ENCODE assay signal across 19 cellular contexts in the genomic region with DNA sequence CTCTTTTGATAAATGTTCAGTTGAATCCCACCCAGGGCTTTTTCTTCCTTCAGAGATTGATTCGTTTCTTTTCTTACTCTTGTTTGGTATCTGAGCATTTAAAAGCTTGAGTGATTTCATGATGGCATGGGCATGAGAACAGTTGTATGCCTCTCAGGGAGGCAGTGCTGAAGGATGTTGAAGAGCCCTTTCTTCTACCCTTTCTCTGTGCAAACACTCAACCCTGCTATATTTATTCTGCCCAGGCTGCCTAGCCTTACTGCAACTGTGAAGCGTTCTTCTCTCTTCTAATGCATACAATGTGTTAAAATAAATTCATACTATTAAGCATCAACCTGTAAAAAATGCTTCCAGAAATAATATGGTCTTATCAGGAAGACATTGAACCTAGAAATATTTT.
DNase-seq lines count a peak whose midpoint lies in the region; ATAC-seq, FAIRE-seq and TF ChIP-seq lines count a peak whose summit lies in the region.
"Had no signal": no experiment of that assay in that cellular context is flagged by ENCODE, and none has a peak within 500 bp of the region (broad histone marks: within the 10 kb centered on the region; RNA-seq: fewer than 3 reads in every experiment).

No MANE protein-coding gene starts in this region.

- no peak overlapping the region for H3K4me3 ChIP-seq in pancreas

- H3K9me3 Mint-ChIP-seq in activated T-helper 1 cell treated with anti-CD3 and anti-CD28 coated beads, Interleukin-12 subunit alpha, Interleukin-12 subunit beta, Interleukin-2, Interleukin-4 antibody, amounts not matched to agents 30 ng/mL and 10 ng/mL and 1 ng/mL, durations not matched to agents 14 hours and 24 hours and 36 hours: no peaks in the 10 kb centered on the region
- no peaks in the 10 kb centered on the region for H3K9me3 Mint-ChIP-seq in activated T-helper 2 cell treated with anti-CD3 and anti-CD28 coated beads, Interferon-gamma antibody, Interleukin-2, Interleukin-4, amounts not matched to agents 10 μg/mL and 5 μg/mL and 100 μg/mL, durations not matched to agents 14 hours and 24 hours and 36 hours

- H3K9me3 ChIP-seq in pancreas: no peaks in the 10 kb centered on the region

- peaks cover 2% of the 10 kb centered on the region for H3K27me3 Mint-ChIP-seq in activated T-helper 1 cell treated with anti-CD3 and anti-CD28 coated beads, Interleukin-12 subunit alpha, Interleukin-12 subunit beta, Interleukin-2, Interleukin-4 antibody, amounts not matched to agents 30 ng/mL and 10 ng/mL and 1 ng/mL, durations not matched to agents 14 hours and 24 hours and 36 hours (ENCODE audit: insufficient read depth)
- no peaks in the 10 kb centered on the region for H3K27me3 Mint-ChIP-seq in activated T-helper 2 cell treated with anti-CD3 and anti-CD28 coated beads, Interferon-gamma antibody, Interleukin-2, Interleukin-4, amounts not matched to agents 10 μg/mL and 5 μg/mL and 100 μg/mL, durations not matched to agents 14 hours and 24 hours and 36 hours (ENCODE audit: low read depth)

- H3K27ac Mint-ChIP-seq in activated T-helper 1 cell treated with anti-CD3 and anti-CD28 coated beads, Interleukin-12 subunit alpha, Interleukin-12 subunit beta, Interleukin-2, Interleukin-4 antibody, amounts not matched to agents 30 ng/mL and 10 ng/mL and 1 ng/mL, durations not matched to agents 14 hours and 24 hours and 36 hours: no peak overlapping the region
- no peak overlapping the region for H3K27ac Mint-ChIP-seq in activated T-helper 2 cell treated with anti-CD3 and anti-CD28 coated beads, Interferon-gamma antibody, Interleukin-2, Interleukin-4, amounts not matched to agents 10 μg/mL and 5 μg/mL and 100 μg/mL, durations not matched to agents 14 hours and 24 hours and 36 hours
- H3K27ac Mint-ChIP-seq: B cell; CD4-positive, alpha-beta T cell; H9 had no signal

- H3K36me3 Mint-ChIP-seq in activated T-helper 1 cell treated with anti-CD3 and anti-CD28 coated beads, Interleukin-12 subunit alpha, Interleukin-12 subunit beta, Interleukin-2, Interleukin-4 antibody, amounts not matched to agents 30 ng/mL and 10 ng/mL and 1 ng/mL, durations not matched to agents 14 hours and 24 hours and 36 hours (ENCODE audit: low read depth): no peaks in the 10 kb centered on the region
- H3K36me3 Mint-ChIP-seq in activated T-helper 2 cell treated with anti-CD3 and anti-CD28 coated beads, Interferon-gamma antibody, Interleukin-2, Interleukin-4, amounts not matched to agents 10 μg/mL and 5 μg/mL and 100 μg/mL, durations not matched to agents 14 hours and 24 hours and 36 hours (ENCODE audit: low read depth): no peaks in the 10 kb centered on the region

- H3K4me3 Mint-ChIP-seq in activated T-helper 1 cell treated with anti-CD3 and anti-CD28 coated beads, Interleukin-12 subunit alpha, Interleukin-12 subunit beta, Interleukin-2, Interleukin-4 antibody, amounts not matched to agents 30 ng/mL and 10 ng/mL and 1 ng/mL, durations not matched to agents 14 hours and 24 hours and 36 hours: no peak overlapping the region
- no peak overlapping the region for H3K4me3 Mint-ChIP-seq in activated T-helper 2 cell treated with anti-CD3 and anti-CD28 coated beads, Interferon-gamma antibody, Interleukin-2, Interleukin-4, amounts not matched to agents 10 μg/mL and 5 μg/mL and 100 μg/mL, durations not matched to agents 14 hours and 24 hours and 36 hours (ENCODE audit: low read depth)
- H3K4me3 Mint-ChIP-seq: B cell; CD4-positive, alpha-beta T cell; H9 had no signal

- intact Hi-C loops in activated T-helper 1 cell treated with anti-CD3 and anti-CD28 coated beads, Interleukin-12 subunit alpha, Interleukin-12 subunit beta, Interleukin-2, Interleukin-4 antibody, amounts not matched to agents 30 ng/mL and 10 ng/mL and 1 ng/mL, durations not matched to agents 14 hours and 24 hours and 36 hours (cut with micrococcal nuclease): no loop called here
- intact Hi-C loops in pancreas (cut with DNase I): no loop called here
- intact Hi-C loops in activated T-helper 2 cell treated with anti-CD3 and anti-CD28 coated beads, Interferon-gamma antibody, Interleukin-2, Interleukin-4, amounts not matched to agents 10 μg/mL and 5 μg/mL and 100 μg/mL, durations not matched to agents 14 hours and 24 hours and 36 hours (cut with micrococcal nuclease): no loop called here

- no peaks in the 10 kb centered on the region for H3K27me3 ChIP-seq in pancreas

- ATAC-seq in pancreas: no peak

- 48 to 56% methylated on average over 2 of the region's 2 CpGs for WGBS in pancreas, 2 donors

- H3K36me3 ChIP-seq in pancreas: no peaks in the 10 kb centered on the region

- H3K4me1 ChIP-seq in pancreas: no peaks in the 10 kb centered on the region

- FAIRE-seq in pancreas (lab: Jason Lieb, UNC): no peak
- FAIRE-seq: GM12892 had no signal

- H3K4me1 Mint-ChIP-seq in activated T-helper 1 cell treated with anti-CD3 and anti-CD28 coated beads, Interleukin-12 subunit alpha, Interleukin-12 subunit beta, Interleukin-2, Interleukin-4 antibody, amounts not matched to agents 30 ng/mL and 10 ng/mL and 1 ng/mL, durations not matched to agents 14 hours and 24 hours and 36 hours (ENCODE audit: low read depth): no peaks in the 10 kb centered on the region
- H3K4me1 Mint-ChIP-seq in activated T-helper 2 cell treated with anti-CD3 and anti-CD28 coated beads, Interferon-gamma antibody, Interleukin-2, Interleukin-4, amounts not matched to agents 10 μg/mL and 5 μg/mL and 100 μg/mL, durations not matched to agents 14 hours and 24 hours and 36 hours (ENCODE audit: low read depth): no peaks in the 10 kb centered on the region
- H3K4me1 Mint-ChIP-seq: B cell, H9 had no signal

- H3K27ac ChIP-seq in pancreas: no peak overlapping the region

- DNase-seq in SHP77 treated with DMSO at 0.1 percent for 48 hours (lab: John Stamatoyannopoulos, UW) (peak; percentile 4), SHP77 (lab: John Stamatoyannopoulos, UW) (no peak), NCI-H2029 treated with DMSO at 0.1 percent for 48 hours (lab: John Stamatoyannopoulos, UW) (peak; percentile 59), NCI-H774 (lab: John Stamatoyannopoulos, UW) (peak; percentile 36), EL (no peak), pancreas (no peak)
- DNase-seq in activated T-helper 1 cell treated with anti-CD3 and anti-CD28 coated beads, Interleukin-12 subunit alpha, Interleukin-12 subunit beta, Interleukin-2, Interleukin-4 antibody, amounts not matched to agents 30 ng/mL and 10 ng/mL and 1 ng/mL, durations not matched to agents 14 hours and 24 hours and 36 hours (ENCODE audit: low spot score): no peak
- no peak for DNase-seq in activated T-helper 2 cell treated with anti-CD3 and anti-CD28 coated beads, Interferon-gamma antibody, Interleukin-2, Interleukin-4, amounts not matched to agents 10 μg/mL and 5 μg/mL and 100 μg/mL, durations not matched to agents 14 hours and 24 hours and 36 hours (ENCODE audit: low spot score)
- DNase-seq: ACHN; C1 segment of cervical spinal cord; Calu3; CD4-positive, alpha-beta T cell; DMS 273 treated with DMSO at 0.1 percent for 48 hours; DMS79 treated with DMSO at 0.1 percent for 48 hours; GDM1; GOT3; H9 had no signal

- TF ChIP-seq CTCF in pancreas (IDR thresholded peaks at IDR 0.05): no peak

Comparison
In these comparisons a context has a peak if more than half of its experiments do, and no peak if none do; other contexts are left out.
1. DNase-seq: peak in SHP77 treated with DMSO at 0.1 percent for 48 hours (single experiment), NCI-H2029 treated with DMSO at 0.1 percent for 48 hours (single experiment) and NCI-H774 (single experiment); none in SHP77 (0 of 2), EL (single experiment), activated T-helper 1 cell treated with anti-CD3 and anti-CD28 coated beads, Interleukin-12 subunit alpha, Interleukin-12 subunit beta, Interleukin-2, Interleukin-4 antibody, amounts not matched to agents 30 ng/mL and 10 ng/mL and 1 ng/mL, durations not matched to agents 14 hours and 24 hours and 36 hours (single experiment), pancreas (0 of 6) and activated T-helper 2 cell treated with anti-CD3 and anti-CD28 coated beads, Interferon-gamma antibody, Interleukin-2, Interleukin-4, amounts not matched to agents 10 μg/mL and 5 μg/mL and 100 μg/mL, durations not matched to agents 14 hours and 24 hours and 36 hours (single experiment).